In the genomic region with DNA sequence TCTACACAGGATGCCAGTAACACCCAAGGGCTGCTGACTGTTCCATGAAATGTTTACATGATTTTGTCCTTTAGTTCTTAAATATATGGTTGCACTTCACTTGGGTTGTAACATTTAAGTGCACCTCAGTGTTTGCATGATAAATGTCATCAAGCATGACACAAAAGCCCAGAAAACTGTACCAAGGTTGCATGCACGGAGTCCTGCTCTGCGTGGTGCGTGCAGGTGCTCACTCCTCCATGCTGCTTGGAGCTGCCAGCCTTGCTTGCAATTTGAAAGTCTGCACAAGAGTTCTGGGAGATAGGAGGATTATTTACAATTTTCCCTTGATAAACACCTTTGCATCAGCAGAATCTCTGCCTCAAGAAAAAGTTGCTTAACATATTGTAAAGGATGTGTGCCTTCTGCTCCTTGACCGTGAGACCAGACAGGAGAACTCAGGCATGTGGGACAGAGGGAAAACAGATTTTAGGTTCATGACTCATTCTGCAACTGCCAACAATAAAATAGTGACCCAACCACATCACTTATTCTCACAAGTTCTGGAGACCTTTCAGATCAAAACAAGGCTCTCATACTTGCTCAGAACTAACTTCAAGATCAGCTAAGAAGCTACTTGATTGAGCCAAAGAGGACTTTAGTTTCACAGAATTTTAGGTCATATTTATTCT, we compare ENCODE assay signal across 8 cellular contexts. TPM values are rescaled to one million over a fixed set of nuclear protein-coding genes. Genes with fewer than 3 reads are reported as not detected.
DNase-seq lines count a peak whose midpoint lies in the region; ATAC-seq and TF ChIP-seq lines count a peak whose summit lies in the region.

No MANE protein-coding gene starts in this region.

- DNase-seq in astrocyte of the hippocampus (ENCODE audit: low read depth, low spot score) (peak; percentile 68), OCI-LY7 (ENCODE audit: low spot score) (no peak), NCI-H1694 treated with DMSO at 0.1 percent for 48 hours (lab: John Stamatoyannopoulos, UW) (no peak), cerebellar cortex (ENCODE audit: low spot score) (no peak), OCI-M1 (lab: John Stamatoyannopoulos, UW) (no peak)

- no peak overlapping the region for H3K27ac Mint-ChIP-seq in stimulated activated memory B cell treated with anti-CD40 and anti-IgM and Interleukin-4, amounts not matched to agents 10 μg/mL and 1 μg/mL and 100 μg/mL, for 72 hours

- H4K20me1 ChIP-seq in OCI-LY7 (ENCODE audit: insufficient read depth, low read length), result no peaks in the 10 kb centered on the region

- H3K4me3 ChIP-seq in OCI-LY7 (ENCODE audit: low read depth, low read length, poor library complexity, severe bottlenecking), result no peak overlapping the region

- no peak overlapping the region for H3K27ac ChIP-seq in OCI-LY7 (ENCODE audit: low read depth, low read length, poor library complexity, severe bottlenecking)

- peaks cover 4% of the 10 kb centered on the region for H3K4me1 Mint-ChIP-seq in stimulated activated memory B cell treated with anti-CD40 and anti-IgM and Interleukin-4, amounts not matched to agents 10 μg/mL and 1 μg/mL and 100 μg/mL, for 72 hours

- intact Hi-C loops in OCI-LY7 (cut with micrococcal nuclease; ENCODE audit: unreplicated experiment), result no loop called here

- no peak overlapping the region for H2AFZ ChIP-seq in OCI-LY7 (ENCODE audit: low read length)

- no peaks in the 10 kb centered on the region for H3K9me3 ChIP-seq in OCI-LY7 (ENCODE audit: low read length)

- ATAC-seq in GM19351 (IDR thresholded peaks at IDR 0.05; ENCODE audit: unreplicated experiment) (peak; percentile 80), HG03565 (IDR thresholded peaks at IDR 0.05; ENCODE audit: unreplicated experiment) (peak; percentile 73)
- ATAC-seq in stimulated activated memory B cell treated with anti-CD40 and anti-IgM and Interleukin-4, amounts not matched to agents 10 μg/mL and 1 μg/mL and 100 μg/mL, for 72 hours, result peak; percentile 66

- CTCF ChIA-PET in OCI-LY7 (lab: Charles Lee; ENCODE audit: unreplicated experiment), result no interaction called here

- H3K4me2 ChIP-seq in OCI-LY7 (ENCODE audit: low read length), result no peak overlapping the region

- no peaks in the 10 kb centered on the region for H3K9me2 ChIP-seq in OCI-LY7 (ENCODE audit: insufficient read depth, low read length)

- H3K27me3 Mint-ChIP-seq in stimulated activated memory B cell treated with anti-CD40 and anti-IgM and Interleukin-4, amounts not matched to agents 10 μg/mL and 1 μg/mL and 100 μg/mL, for 72 hours, result no peaks in the 10 kb centered on the region

- H3K4me3 Mint-ChIP-seq in stimulated activated memory B cell treated with anti-CD40 and anti-IgM and Interleukin-4, amounts not matched to agents 10 μg/mL and 1 μg/mL and 100 μg/mL, for 72 hours, result no peak overlapping the region

- H3K36me3 Mint-ChIP-seq in stimulated activated memory B cell treated with anti-CD40 and anti-IgM and Interleukin-4, amounts not matched to agents 10 μg/mL and 1 μg/mL and 100 μg/mL, for 72 hours, result peaks cover 16% of the 10 kb centered on the region

- H3K36me3 ChIP-seq in OCI-LY7 (ENCODE audit: insufficient read depth, low read length), result no peaks in the 10 kb centered on the region

- no TSS peak for BruUV-seq in OCI-LY7 (replicated peaks; lab: Mats Ljungman, UMichigan)

- POLR2A ChIA-PET in OCI-LY7 (lab: Charles Lee), result no interaction called here

- H3K4me1 ChIP-seq in OCI-LY7 (ENCODE audit: insufficient read depth, low read length, poor library complexity, severe bottlenecking), result no peaks in the 10 kb centered on the region

- TF ChIP-seq CTCF in OCI-LY7 (conservative IDR thresholded peaks at IDR 0.05; ENCODE audit: low read length), result no peak

- no peaks in the 10 kb centered on the region for H3K9me3 Mint-ChIP-seq in stimulated activated memory B cell treated with anti-CD40 and anti-IgM and Interleukin-4, amounts not matched to agents 10 μg/mL and 1 μg/mL and 100 μg/mL, for 72 hours

- H3K79me2 ChIP-seq in OCI-LY7 (ENCODE audit: insufficient read depth, low read depth, low read length), result no peaks in the 10 kb centered on the region

RNA-seq across cellular contexts. Expression of gene PLCXD2, which starts 49.0 kb away (rescaled TPM):
- 3.3 and 4.5 TPM in 2 replicates for total RNA-seq in OCI-LY7 (2014; rRNA removed; shearing (Covaris generic))
- total RNA-seq in OCI-LY7 (2022), result 3.8 and 4.3 TPM in 2 replicates
